1 cellular context compared by ENCODE assay signal in the genomic region with DNA sequence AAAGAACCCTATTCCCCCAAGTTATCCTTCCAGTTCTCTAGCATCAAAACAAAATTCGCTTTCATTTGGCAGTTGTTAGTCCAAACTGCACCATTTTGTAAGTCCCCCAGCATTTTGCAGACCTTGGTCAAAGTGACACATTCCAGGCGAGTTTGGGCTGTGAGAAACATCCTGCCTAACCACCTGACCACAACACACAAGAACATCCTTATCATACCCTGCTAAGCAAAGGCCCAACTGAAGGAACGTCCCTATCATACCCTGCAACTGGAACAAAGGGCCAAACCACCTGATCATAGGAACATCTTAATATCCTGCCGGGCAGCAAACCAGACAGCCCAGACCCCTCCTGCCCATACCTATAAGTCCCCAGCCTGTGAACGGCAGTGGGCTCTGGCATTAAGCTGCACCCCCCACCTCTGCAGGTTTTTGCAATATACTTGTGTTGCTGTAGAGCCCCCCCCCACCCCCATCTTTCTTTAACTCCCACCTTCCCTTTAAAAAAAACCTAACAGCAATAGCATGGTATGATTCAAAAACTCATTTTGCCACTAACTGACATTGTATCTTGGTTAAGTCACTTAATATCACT.
A peak's percentile ranks its signal among the peaks of the same experiment; 100 is the strongest.
TF ChIP-seq lines count a peak whose summit lies in the region.

No MANE protein-coding gene starts in this region.

TF ChIP-seq in HepG2, 621 proteins besides CTCF, POLR2A, EP300 and RAD21 (continued from another document and continues in another):
- TF ChIP-seq, protein P1, sequence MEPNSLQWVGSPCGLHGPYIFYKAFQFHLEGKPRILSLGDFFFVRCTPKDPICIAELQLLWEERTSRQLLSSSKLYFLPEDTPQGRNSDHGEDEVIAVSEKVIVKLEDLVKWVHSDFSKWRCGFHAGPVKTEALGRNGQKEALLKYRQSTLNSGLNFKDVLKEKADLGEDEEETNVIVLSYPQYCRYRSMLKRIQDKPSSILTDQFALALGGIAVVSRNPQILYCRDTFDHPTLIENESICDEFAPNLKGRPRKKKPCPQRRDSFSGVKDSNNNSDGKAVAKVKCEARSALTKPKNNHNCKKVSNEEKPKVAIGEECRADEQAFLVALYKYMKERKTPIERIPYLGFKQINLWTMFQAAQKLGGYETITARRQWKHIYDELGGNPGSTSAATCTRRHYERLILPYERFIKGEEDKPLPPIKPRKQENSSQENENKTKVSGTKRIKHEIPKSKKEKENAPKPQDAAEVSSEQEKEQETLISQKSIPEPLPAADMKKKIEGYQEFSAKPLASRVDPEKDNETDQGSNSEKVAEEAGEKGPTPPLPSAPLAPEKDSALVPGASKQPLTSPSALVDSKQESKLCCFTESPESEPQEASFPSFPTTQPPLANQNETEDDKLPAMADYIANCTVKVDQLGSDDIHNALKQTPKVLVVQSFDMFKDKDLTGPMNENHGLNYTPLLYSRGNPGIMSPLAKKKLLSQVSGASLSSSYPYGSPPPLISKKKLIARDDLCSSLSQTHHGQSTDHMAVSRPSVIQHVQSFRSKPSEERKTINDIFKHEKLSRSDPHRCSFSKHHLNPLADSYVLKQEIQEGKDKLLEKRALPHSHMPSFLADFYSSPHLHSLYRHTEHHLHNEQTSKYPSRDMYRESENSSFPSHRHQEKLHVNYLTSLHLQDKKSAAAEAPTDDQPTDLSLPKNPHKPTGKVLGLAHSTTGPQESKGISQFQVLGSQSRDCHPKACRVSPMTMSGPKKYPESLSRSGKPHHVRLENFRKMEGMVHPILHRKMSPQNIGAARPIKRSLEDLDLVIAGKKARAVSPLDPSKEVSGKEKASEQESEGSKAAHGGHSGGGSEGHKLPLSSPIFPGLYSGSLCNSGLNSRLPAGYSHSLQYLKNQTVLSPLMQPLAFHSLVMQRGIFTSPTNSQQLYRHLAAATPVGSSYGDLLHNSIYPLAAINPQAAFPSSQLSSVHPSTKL (CRISPR knock-in tag; IDR thresholded peaks at IDR 0.05), result peak; percentile 57
- peak; percentile 88 for TF ChIP-seq JUND (CRISPR knock-in tag; IDR thresholded peaks at IDR 0.05)
- TF ChIP-seq, protein P2, sequence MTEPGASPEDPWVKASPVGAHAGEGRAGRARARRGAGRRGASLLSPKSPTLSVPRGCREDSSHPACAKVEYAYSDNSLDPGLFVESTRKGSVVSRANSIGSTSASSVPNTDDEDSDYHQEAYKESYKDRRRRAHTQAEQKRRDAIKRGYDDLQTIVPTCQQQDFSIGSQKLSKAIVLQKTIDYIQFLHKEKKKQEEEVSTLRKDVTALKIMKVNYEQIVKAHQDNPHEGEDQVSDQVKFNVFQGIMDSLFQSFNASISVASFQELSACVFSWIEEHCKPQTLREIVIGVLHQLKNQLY (CRISPR knock-in tag; IDR thresholded peaks at IDR 0.05), result no peak
- TF ChIP-seq, protein P3, sequence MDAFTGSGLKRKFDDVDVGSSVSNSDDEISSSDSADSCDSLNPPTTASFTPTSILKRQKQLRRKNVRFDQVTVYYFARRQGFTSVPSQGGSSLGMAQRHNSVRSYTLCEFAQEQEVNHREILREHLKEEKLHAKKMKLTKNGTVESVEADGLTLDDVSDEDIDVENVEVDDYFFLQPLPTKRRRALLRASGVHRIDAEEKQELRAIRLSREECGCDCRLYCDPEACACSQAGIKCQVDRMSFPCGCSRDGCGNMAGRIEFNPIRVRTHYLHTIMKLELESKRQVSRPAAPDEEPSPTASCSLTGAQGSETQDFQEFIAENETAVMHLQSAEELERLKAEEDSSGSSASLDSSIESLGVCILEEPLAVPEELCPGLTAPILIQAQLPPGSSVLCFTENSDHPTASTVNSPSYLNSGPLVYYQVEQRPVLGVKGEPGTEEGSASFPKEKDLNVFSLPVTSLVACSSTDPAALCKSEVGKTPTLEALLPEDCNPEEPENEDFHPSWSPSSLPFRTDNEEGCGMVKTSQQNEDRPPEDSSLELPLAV (CRISPR knock-in tag; conservative IDR thresholded peaks at IDR 0.05; ENCODE audit: low read depth), result no peak
- TF ChIP-seq, protein P4, sequence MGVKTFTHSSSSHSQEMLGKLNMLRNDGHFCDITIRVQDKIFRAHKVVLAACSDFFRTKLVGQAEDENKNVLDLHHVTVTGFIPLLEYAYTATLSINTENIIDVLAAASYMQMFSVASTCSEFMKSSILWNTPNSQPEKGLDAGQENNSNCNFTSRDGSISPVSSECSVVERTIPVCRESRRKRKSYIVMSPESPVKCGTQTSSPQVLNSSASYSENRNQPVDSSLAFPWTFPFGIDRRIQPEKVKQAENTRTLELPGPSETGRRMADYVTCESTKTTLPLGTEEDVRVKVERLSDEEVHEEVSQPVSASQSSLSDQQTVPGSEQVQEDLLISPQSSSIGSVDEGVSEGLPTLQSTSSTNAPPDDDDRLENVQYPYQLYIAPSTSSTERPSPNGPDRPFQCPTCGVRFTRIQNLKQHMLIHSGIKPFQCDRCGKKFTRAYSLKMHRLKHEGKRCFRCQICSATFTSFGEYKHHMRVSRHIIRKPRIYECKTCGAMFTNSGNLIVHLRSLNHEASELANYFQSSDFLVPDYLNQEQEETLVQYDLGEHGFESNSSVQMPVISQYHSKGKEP (CRISPR knock-in tag; IDR thresholded peaks at IDR 0.05), result no peak
- TF ChIP-seq YY1 (IDR thresholded peaks at IDR 0.05; ENCODE audit: insufficient read depth, insufficient replicate concordance, low read depth, low read length), result peak; percentile 50
- TF ChIP-seq DPF2 (CRISPR knock-in tag; IDR thresholded peaks at IDR 0.05; ENCODE audit: borderline replicate concordance, low read depth), result 0 out of 2 replicates have a peak, but pooled peaks have one; percentile 26
- no peak for TF ChIP-seq ZNF724P (CRISPR knock-in tag; IDR thresholded peaks at IDR 0.05; ENCODE audit: borderline replicate concordance)
- TF ChIP-seq, protein P5, sequence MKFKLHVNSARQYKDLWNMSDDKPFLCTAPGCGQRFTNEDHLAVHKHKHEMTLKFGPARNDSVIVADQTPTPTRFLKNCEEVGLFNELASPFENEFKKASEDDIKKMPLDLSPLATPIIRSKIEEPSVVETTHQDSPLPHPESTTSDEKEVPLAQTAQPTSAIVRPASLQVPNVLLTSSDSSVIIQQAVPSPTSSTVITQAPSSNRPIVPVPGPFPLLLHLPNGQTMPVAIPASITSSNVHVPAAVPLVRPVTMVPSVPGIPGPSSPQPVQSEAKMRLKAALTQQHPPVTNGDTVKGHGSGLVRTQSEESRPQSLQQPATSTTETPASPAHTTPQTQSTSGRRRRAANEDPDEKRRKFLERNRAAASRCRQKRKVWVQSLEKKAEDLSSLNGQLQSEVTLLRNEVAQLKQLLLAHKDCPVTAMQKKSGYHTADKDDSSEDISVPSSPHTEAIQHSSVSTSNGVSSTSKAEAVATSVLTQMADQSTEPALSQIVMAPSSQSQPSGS (CRISPR knock-in tag; IDR thresholded peaks at IDR 0.05), result peak; percentile 70; the same call in 1 of the 2 replicates
- 0 out of 2 replicates have a peak, but pooled peaks have one; percentile 72 for TF ChIP-seq TGIF2 (CRISPR knock-in tag; IDR thresholded peaks at IDR 0.05)
- peak; percentile 53; the same call in 1 of the 2 replicates for TF ChIP-seq TARDBP (CRISPR knock-in tag; IDR thresholded peaks at IDR 0.05)
- TF ChIP-seq KMT2A (CRISPR knock-in tag; IDR thresholded peaks at IDR 0.05), result 0 out of 2 replicates have a peak, but pooled peaks have one; percentile 32
- TF ChIP-seq ZNF136 (CRISPR knock-in tag; IDR thresholded peaks at IDR 0.05; ENCODE audit: low read depth), result no peak
- peak; percentile 67 for TF ChIP-seq HOXA3 (CRISPR knock-in tag; IDR thresholded peaks at IDR 0.05)
- TF ChIP-seq, protein P6, sequence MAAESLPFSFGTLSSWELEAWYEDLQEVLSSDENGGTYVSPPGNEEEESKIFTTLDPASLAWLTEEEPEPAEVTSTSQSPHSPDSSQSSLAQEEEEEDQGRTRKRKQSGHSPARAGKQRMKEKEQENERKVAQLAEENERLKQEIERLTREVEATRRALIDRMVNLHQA (CRISPR knock-in tag; IDR thresholded peaks at IDR 0.05), result no peak
- TF ChIP-seq, protein P7, sequence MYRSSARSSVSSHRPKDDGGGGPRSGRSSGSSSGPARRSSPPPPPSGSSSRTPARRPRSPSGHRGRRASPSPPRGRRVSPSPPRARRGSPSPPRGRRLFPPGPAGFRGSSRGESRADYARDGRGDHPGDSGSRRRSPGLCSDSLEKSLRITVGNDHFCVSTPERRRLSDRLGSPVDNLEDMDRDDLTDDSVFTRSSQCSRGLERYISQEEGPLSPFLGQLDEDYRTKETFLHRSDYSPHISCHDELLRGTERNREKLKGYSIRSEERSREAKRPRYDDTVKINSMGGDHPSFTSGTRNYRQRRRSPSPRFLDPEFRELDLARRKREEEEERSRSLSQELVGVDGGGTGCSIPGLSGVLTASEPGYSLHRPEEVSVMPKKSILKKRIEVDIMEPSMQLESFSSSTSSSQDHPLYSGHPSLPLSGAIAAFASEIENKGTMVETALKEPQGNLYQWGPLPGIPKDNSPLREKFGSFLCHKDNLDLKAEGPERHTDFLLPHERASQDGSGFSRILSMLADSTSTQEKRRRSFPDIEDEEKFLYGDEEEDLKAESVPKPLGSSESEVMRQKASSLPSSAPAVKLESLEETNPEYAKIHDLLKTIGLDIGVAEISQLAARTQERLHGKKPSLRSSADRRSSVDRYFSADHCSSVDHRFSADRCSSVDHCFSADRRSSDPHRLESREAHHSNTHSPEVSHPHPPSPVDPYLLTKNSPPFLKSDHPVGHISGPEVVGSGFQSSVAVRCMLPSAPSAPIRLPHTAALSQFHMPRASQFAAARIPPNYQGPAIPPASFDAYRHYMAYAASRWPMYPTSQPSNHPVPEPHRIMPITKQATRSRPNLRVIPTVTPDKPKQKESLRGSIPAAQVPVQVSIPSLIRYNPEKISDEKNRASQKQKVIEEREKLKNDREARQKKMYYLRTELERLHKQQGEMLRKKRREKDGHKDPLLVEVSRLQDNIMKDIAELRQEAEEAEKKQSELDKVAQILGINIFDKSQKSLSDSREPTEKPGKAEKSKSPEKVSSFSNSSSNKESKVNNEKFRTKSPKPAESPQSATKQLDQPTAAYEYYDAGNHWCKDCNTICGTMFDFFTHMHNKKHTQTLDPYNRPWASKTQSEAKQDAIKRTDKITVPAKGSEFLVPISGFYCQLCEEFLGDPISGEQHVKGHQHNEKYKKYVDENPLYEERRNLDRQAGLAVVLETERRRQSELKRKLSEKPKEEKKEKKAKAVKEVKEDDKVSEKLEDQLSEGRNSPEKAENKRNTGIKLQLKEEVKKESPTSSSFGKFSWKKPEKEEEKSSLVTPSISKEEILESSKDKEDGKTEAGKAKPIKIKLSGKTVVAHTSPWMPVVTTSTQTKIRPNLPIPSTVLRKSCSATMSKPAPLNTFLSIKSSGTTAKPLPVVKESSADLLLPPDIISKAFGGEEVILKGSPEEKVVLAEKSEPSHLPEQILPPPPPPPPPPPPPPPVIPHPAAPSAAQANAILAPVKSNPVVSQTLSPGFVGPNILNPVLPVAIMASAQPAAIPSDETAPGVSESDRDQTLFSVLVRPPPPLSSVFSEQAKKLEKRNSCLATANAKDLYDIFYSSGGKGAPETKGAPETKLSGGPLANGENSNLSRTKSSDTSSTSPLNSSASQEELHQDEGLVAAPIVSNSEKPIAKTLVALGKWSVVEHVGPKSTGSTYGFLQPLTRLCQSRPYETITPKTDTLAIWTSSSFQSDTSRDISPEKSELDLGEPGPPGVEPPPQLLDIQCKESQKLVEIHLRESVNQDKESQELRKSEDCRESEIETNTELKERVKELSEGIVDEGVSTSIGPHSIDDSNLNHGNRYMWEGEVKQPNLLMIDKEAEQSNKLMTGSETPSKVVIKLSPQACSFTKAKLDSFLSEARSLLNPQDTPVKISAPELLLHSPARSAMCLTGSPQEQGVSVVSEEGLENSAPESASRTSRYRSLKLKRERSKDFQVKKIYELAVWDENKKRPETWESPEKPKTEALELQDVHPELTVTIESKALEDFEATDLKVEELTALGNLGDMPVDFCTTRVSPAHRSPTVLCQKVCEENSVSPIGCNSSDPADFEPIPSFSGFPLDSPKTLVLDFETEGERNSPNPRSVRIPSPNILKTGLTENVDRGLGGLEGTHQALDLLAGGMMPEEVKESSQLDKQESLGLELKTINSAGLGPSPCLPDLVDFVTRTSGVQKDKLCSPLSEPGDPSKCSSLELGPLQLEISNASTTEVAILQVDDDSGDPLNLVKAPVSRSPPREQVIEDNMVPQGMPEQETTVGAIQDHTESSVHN (CRISPR knock-in tag; IDR thresholded peaks at IDR 0.05), result no peak
- TF ChIP-seq, protein P8, sequence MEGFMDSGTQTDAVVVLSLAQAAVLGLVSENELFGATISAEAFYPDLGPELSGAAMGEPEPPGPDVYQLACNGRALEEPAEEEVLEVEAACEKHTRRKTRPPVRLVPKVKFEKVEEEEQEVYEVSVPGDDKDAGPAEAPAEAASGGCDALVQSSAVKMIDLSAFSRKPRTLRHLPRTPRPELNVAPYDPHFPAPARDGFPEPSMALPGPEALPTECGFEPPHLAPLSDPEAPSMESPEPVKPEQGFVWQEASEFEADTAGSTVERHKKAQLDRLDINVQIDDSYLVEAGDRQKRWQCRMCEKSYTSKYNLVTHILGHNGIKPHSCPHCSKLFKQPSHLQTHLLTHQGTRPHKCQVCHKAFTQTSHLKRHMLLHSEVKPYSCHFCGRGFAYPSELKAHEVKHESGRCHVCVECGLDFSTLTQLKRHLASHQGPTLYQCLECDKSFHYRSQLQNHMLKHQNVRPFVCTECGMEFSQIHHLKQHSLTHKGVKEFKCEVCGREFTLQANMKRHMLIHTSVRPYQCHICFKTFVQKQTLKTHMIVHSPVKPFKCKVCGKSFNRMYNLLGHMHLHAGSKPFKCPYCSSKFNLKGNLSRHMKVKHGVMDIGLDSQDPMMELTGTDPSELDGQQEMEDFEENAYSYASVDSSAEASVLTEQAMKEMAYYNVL (CRISPR knock-in tag; IDR thresholded peaks at IDR 0.05; ENCODE audit: borderline replicate concordance), result 0 out of 2 replicates have a peak, but pooled peaks have one; percentile 15
- no peak for TF ChIP-seq RXRA (CRISPR knock-in tag; IDR thresholded peaks at IDR 0.05)
- TF ChIP-seq AGO1 (IDR thresholded peaks at IDR 0.05; ENCODE audit: low read depth, low read length, poor library complexity, severe bottlenecking), result no peak
- no peak for TF ChIP-seq MYC (CRISPR knock-in tag; IDR thresholded peaks at IDR 0.05; ENCODE audit: borderline replicate concordance)
- TF ChIP-seq MED13 (CRISPR knock-in tag; IDR thresholded peaks at IDR 0.05), result no peak
- TF ChIP-seq, protein P9, sequence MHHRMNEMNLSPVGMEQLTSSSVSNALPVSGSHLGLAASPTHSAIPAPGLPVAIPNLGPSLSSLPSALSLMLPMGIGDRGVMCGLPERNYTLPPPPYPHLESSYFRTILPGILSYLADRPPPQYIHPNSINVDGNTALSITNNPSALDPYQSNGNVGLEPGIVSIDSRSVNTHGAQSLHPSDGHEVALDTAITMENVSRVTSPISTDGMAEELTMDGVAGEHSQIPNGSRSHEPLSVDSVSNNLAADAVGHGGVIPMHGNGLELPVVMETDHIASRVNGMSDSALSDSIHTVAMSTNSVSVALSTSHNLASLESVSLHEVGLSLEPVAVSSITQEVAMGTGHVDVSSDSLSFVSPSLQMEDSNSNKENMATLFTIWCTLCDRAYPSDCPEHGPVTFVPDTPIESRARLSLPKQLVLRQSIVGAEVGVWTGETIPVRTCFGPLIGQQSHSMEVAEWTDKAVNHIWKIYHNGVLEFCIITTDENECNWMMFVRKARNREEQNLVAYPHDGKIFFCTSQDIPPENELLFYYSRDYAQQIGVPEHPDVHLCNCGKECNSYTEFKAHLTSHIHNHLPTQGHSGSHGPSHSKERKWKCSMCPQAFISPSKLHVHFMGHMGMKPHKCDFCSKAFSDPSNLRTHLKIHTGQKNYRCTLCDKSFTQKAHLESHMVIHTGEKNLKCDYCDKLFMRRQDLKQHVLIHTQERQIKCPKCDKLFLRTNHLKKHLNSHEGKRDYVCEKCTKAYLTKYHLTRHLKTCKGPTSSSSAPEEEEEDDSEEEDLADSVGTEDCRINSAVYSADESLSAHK (CRISPR knock-in tag; IDR thresholded peaks at IDR 0.05; ENCODE audit: borderline replicate concordance), result no peak
- TF ChIP-seq, protein P10, sequence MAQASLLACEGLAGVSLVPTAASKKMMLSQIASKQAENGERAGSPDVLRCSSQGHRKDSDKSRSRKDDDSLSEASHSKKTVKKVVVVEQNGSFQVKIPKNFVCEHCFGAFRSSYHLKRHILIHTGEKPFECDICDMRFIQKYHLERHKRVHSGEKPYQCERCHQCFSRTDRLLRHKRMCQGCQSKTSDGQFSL (CRISPR knock-in tag; IDR thresholded peaks at IDR 0.05), result peak; percentile 77
